ENCODE assay signal across 10 cellular contexts in the genomic region with DNA sequence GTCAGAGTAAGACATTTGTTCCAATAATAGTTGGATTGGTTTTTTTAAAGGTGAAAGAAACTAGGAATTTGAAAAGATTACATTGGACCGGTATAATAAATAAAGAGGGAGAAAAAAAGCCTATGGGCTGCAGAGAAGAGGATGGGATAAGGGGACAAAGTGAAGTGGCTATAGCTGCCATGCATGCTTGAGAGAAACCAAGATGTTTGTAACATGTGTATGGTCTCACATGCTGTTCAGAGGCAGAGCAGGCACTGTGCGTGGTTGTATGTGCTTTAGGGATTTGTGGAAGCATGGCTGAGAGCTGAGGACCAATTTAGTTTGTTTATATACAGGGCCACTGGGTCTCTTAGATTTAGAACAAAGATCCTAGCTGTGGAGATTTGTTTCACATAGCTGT. TPM values are rescaled to one million over a fixed set of nuclear protein-coding genes. Genes with fewer than 3 reads are reported as not detected.
DNase-seq lines count a peak whose midpoint lies in the region; ATAC-seq and TF ChIP-seq lines count a peak whose summit lies in the region.
"Had no signal": no experiment of that assay in that cellular context is flagged by ENCODE, and none has a peak within 500 bp of the region (broad histone marks: within the 10 kb centered on the region; RNA-seq: fewer than 3 reads in every experiment).

No MANE protein-coding gene starts in this region.

- H2BK15ac ChIP-seq in H9 (ENCODE audit: low read depth, low read length): no peak overlapping the region

- H3K9ac ChIP-seq in SU-DHL-6 (ENCODE audit: low read length) (peak overlapping the region; percentile 23; the same call in 1 of the 2 replicates), stomach smooth muscle (ENCODE audit: low read length in 2 of 2) (no peak overlapping the region), H9 (ENCODE audit: extremely low read depth, insufficient read length, low read length) (no peak overlapping the region)

- H3K27me3 ChIP-seq in SU-DHL-6 (ENCODE audit: low read length) (no peaks in the 10 kb centered on the region), right atrium auricular region (no peaks in the 10 kb centered on the region), stomach smooth muscle (ENCODE audit: control insufficient read depth in 1 of 2, insufficient read depth in 2 of 2, low read length in 2 of 2) (no peaks in the 10 kb centered on the region), H9 (ENCODE audit: insufficient read depth, low read length) (no peaks in the 10 kb centered on the region)

- no peaks in the 10 kb centered on the region for H3K23me2 ChIP-seq in H9 (ENCODE audit: insufficient read length, low read depth, low read length, poor library complexity, severe bottlenecking)

- no peak overlapping the region for H3T11ph ChIP-seq in H9 (ENCODE audit: low read length)

- H3F3A ChIP-seq in SU-DHL-6 (ENCODE audit: insufficient read depth): peaks cover 69% of the 10 kb centered on the region

- H3K4me1 ChIP-seq in right atrium auricular region (peaks cover 0 to 52% of the 10 kb centered on the region in 2 donors), stomach smooth muscle (ENCODE audit: control insufficient read depth, insufficient read depth, low read length) (peaks cover 6% of the 10 kb centered on the region), H9 (ENCODE audit: insufficient read depth, low read length) (no peaks in the 10 kb centered on the region)

- H3K9me3 ChIP-seq in SU-DHL-6 (ENCODE audit: insufficient read depth, low read length) (no peaks in the 10 kb centered on the region), right atrium auricular region (no peaks in the 10 kb centered on the region), stomach smooth muscle (ENCODE audit: control insufficient read depth in 2 of 2, low read length in 2 of 2) (no peaks in the 10 kb centered on the region), H9 (ENCODE audit: control insufficient read depth, low read depth, low read length) (no peaks in the 10 kb centered on the region)

- DNase-seq in NCI-H2107 treated with DMSO at 0.1 percent for 48 hours (lab: John Stamatoyannopoulos, UW; ENCODE audit: unreplicated experiment) (peak; percentile 23), NCI-H2107 (lab: John Stamatoyannopoulos, UW) (no peak), right atrium auricular region (ENCODE audit: low spot score) (no peak), H9 (no peak)
- no peak for DNase-seq in activated CD4-positive, alpha-beta T cell treated with anti-CD3 and anti-CD28 coated beads, Interleukin-2, amount 50 U/mL, for 4 hours
- DNase-seq: GOT3 had no signal

- H3K4me1 Mint-ChIP-seq in H9: peaks cover 9 to 12% of the 10 kb centered on the region in 2 experiments

- no peaks in the 10 kb centered on the region for H3K36me3 Mint-ChIP-seq in H9 (ENCODE audit: insufficient read depth in 1 of 3, low read depth in 3 of 3)

- H3K4ac ChIP-seq in H9 (ENCODE audit: low read depth, low read length): no peak overlapping the region

- no peak overlapping the region for H2AFZ ChIP-seq in SU-DHL-6 (ENCODE audit: low read depth, low read length, severe bottlenecking)
- no peak overlapping the region for H2AFZ ChIP-seq in H9 (ENCODE audit: low read length)
- H2AFZ ChIP-seq: PC-9 had no signal

- H3K27ac Mint-ChIP-seq in H9: peak overlapping the region in 1 of 3 experiments; percentile 92; a peak in 2 of 7 replicates

- no peak overlapping the region for H3K4me3 Mint-ChIP-seq in H9

- H4K5ac ChIP-seq in H9 (ENCODE audit: insufficient read length, low read depth, low read length): no peak overlapping the region

- no peaks in the 10 kb centered on the region for H3K27me3 Mint-ChIP-seq in H9 (ENCODE audit: low read depth)

- peaks cover 100% of the 10 kb centered on the region for H3K79me2 ChIP-seq in SU-DHL-6 (ENCODE audit: insufficient read depth, low read length)
- no peaks in the 10 kb centered on the region for H3K79me2 ChIP-seq in H9 (ENCODE audit: insufficient read depth, low read length)

- no peak overlapping the region for H3K23ac ChIP-seq in H9 (ENCODE audit: insufficient read length, low read depth, low read length)

- 100% methylated on average over 1 of the region's 2 CpGs for WGBS in H9 (ENCODE audit: extremely low coverage, insufficient read length, low lambda C conversion rate)

- no peak overlapping the region for H2BK120ac ChIP-seq in H9 (ENCODE audit: low read depth, low read length, poor library complexity, severe bottlenecking)

- no peak overlapping the region for H2BK5ac ChIP-seq in H9 (ENCODE audit: insufficient read length, low read length)

- H3K4me2 ChIP-seq in SU-DHL-6 (ENCODE audit: low read depth, low read length, poor library complexity, severe bottlenecking): peak overlapping the region; percentile 62
- H3K4me2 ChIP-seq in H9 (ENCODE audit: insufficient read depth, insufficient read length, low read length): no peak overlapping the region

- H2BK20ac ChIP-seq in H9 (ENCODE audit: low read depth, low read length, poor library complexity, severe bottlenecking): no peak overlapping the region

- H3K56ac ChIP-seq in H9 (ENCODE audit: insufficient read length, low read depth, low read length): no peak overlapping the region

- H4K91ac ChIP-seq in H9 (ENCODE audit: insufficient read length, low read depth, low read length): no peak overlapping the region

- H3K9me2 ChIP-seq in SU-DHL-6 (replicated peaks; ENCODE audit: insufficient read depth, low read length): no peaks in the 10 kb centered on the region

- no peak overlapping the region for H2AK5ac ChIP-seq in H9 (ENCODE audit: insufficient read length, low read length)

- H3K14ac ChIP-seq in H9 (ENCODE audit: insufficient read depth, low read length): no peak overlapping the region

- H3K36me3 ChIP-seq in SU-DHL-6 (ENCODE audit: low read length) (peaks cover 34% of the 10 kb centered on the region), right atrium auricular region (no peaks in the 10 kb centered on the region), stomach smooth muscle (ENCODE audit: control insufficient read depth in 2 of 2, insufficient read depth in 2 of 2, low read length in 2 of 2) (no peaks in the 10 kb centered on the region)

- H3K27ac ChIP-seq in SU-DHL-6 (ENCODE audit: low read depth, low read length) (peak overlapping the region; percentile 47), right atrium auricular region (peak overlapping the region; percentile 56 to 69), stomach smooth muscle (ENCODE audit: low read length) (peak overlapping the region; percentile 12), H9 (ENCODE audit: insufficient read length, low read depth, low read length) (no peak overlapping the region)
- H3K27ac ChIP-seq: PC-9 had no signal

- H4K8ac ChIP-seq in H9 (replicated peaks; ENCODE audit: insufficient read length, low read depth, low read length): no peak overlapping the region

- no peak overlapping the region for H3K18ac ChIP-seq in H9 (ENCODE audit: insufficient read length, low read depth, low read length)

- TF ChIP-seq CTCF in SU-DHL-6 (IDR thresholded peaks at IDR 0.05; ENCODE audit: insufficient read depth, low read length, poor library complexity, severe bottlenecking): no peak
- no peak for TF ChIP-seq CTCF in right atrium auricular region (IDR thresholded peaks at IDR 0.05)
- TF ChIP-seq CTCF in H9 (conservative IDR thresholded peaks at IDR 0.05): no peak

- no peak overlapping the region for H3K4me3 ChIP-seq in SU-DHL-6 (ENCODE audit: insufficient read depth, low read length, poor library complexity, severe bottlenecking)
- H3K4me3 ChIP-seq in right atrium auricular region: no peak overlapping the region
- H3K4me3 ChIP-seq in stomach smooth muscle (ENCODE audit: low read length in 2 of 2): peak overlapping the region in 1 of 2 donors; percentile 30
- H3K4me3 ChIP-seq: PC-9 had no signal

- H4K20me1 ChIP-seq in SU-DHL-6 (ENCODE audit: low read depth, low read length): peaks cover 29% of the 10 kb centered on the region
- H4K20me1 ChIP-seq in H9 (ENCODE audit: control insufficient read depth, insufficient read depth, insufficient read length): no peaks in the 10 kb centered on the region

- H3K79me1 ChIP-seq in H9 (ENCODE audit: insufficient read depth, low read depth, low read length, poor library complexity, severe bottlenecking): no peaks in the 10 kb centered on the region

- H3K9me3 Mint-ChIP-seq in H9: no peaks in the 10 kb centered on the region

- no peak overlapping the region for H2BK12ac ChIP-seq in H9 (ENCODE audit: insufficient read length, low read depth, low read length)

- no peak for ATAC-seq in GM21576 (IDR thresholded peaks at IDR 0.05; ENCODE audit: unreplicated experiment)

RNA-seq across cellular contexts. Expression of a gene that starts 32.7 kb away (rescaled TPM):
- total RNA-seq in right atrium auricular region (10 to 100 TPM; 50.2 to 60.0 TPM), H9 (2021) (3.6 and 4.1 TPM in 2 replicates)

Comparison
In these comparisons a context has a peak if more than half of its experiments do, and no peak if none do; other contexts are left out.
1. RNA of a gene that starts 32.7 kb away (total RNA-seq): 50.2 to 60.0 TPM in right atrium auricular region; 3.6 to 4.1 TPM in H9; every median in the first group is over 10 times any median in the second.